In the genomic region with DNA sequence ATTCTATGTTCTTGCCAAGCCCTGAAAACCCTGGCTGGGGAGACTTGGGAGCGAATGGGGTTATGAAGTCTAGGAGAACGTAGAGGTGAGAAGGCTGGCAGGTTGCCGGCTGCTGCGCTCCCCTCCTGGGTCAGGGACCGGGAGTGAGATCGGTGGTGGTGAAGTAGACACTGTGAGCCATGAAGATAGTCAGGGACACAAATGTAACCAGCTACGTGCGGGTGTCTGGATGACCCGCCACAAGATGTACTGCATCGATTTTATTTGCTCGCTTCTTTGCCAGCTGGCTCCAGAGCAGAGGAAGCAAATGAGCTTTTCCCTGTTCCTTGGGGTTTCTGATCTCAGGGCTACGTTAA, we compare ENCODE assay signal across 22 cellular contexts.
DNase-seq lines count a peak whose midpoint lies in the region; ATAC-seq, FAIRE-seq and TF ChIP-seq lines count a peak whose summit lies in the region.
"Had no signal": no experiment of that assay in that cellular context is flagged by ENCODE, and none has a peak within 500 bp of the region (broad histone marks: within the 10 kb centered on the region; RNA-seq: fewer than 3 reads in every experiment).

No MANE protein-coding gene starts in this region.

- peaks cover 79% of the 10 kb centered on the region for H3K27me3 Mint-ChIP-seq in progenitor cell of endocrine pancreas
- H3K27me3 Mint-ChIP-seq in endothelial cell (ENCODE audit: unreplicated experiment): peaks cover 5% of the 10 kb centered on the region
- H3K27me3 Mint-ChIP-seq: CD4-positive, CD25-positive, alpha-beta regulatory T cell had no signal

- no peak overlapping the region for H3K4me2 ChIP-seq in IMR-90 (ENCODE audit: low read depth, low read length)
- peak overlapping the region; percentile 28 for H3K4me2 ChIP-seq in endothelial cell of umbilical vein (ENCODE audit: insufficient read depth, low read length)
- H3K4me2 ChIP-seq: A549 had no signal

- dilution Hi-C loops in IMR-90 (cut with HindIII; ENCODE audit: low sequenced_read_pairs, unreplicated experiment) (no loop called here), endothelial cell of umbilical vein (cut with MboI; ENCODE audit: extremely low pct_ligation_motif_present, low sequenced_read_pairs) (no loop called here)

- H3K23ac ChIP-seq in IMR-90 (ENCODE audit: low read depth, low read length): no peak overlapping the region

- H3K36me3 ChIP-seq in IMR-90 (ENCODE audit: control insufficient read depth, insufficient read depth, low read length): no peaks in the 10 kb centered on the region
- no peaks in the 10 kb centered on the region for H3K36me3 ChIP-seq in endothelial cell of umbilical vein (ENCODE audit: control insufficient read depth in 2 of 2, extremely low read depth in 1 of 2, insufficient read depth in 2 of 2, low read length in 2 of 2)
- H3K36me3 ChIP-seq in lower lobe of right lung: no peaks in the 10 kb centered on the region
- H3K36me3 ChIP-seq: BE2C, MG63 had no signal

- no peak for TF ChIP-seq RAD21 in IMR-90 (IDR thresholded peaks at IDR 0.05; ENCODE audit: low read length)

- H3K4me3 ChIP-seq in IMR-90 (ENCODE audit: insufficient read depth, low read depth, low read length) (no peak overlapping the region), endothelial cell of umbilical vein (replicated peaks in 1 of 3; ENCODE audit: insufficient read depth in 1 of 3, low read depth in 1 of 3, low read length in 3 of 3) (no peak overlapping the region), lower lobe of right lung (no peak overlapping the region)
- H3K4me3 ChIP-seq: A549, MG63 had no signal

- H3K27ac ChIP-seq in IMR-90 (ENCODE audit: insufficient read depth, low read length): no peak overlapping the region
- H3K27ac ChIP-seq in endothelial cell of umbilical vein (ENCODE audit: insufficient read depth, low read depth, low read length): peak overlapping the region; percentile 46
- H3K27ac ChIP-seq in lower lobe of right lung: peak overlapping the region; percentile 48
- H3K27ac ChIP-seq: A549 had no signal

- in situ Hi-C loops in IMR-90 (cut with MboI; ENCODE audit: low sequenced_read_pairs): no loop called here

- H3K27ac Mint-ChIP-seq in progenitor cell of endocrine pancreas (peak overlapping the region; percentile 25), endothelial cell (ENCODE audit: unreplicated experiment) (no peak overlapping the region)
- H3K27ac Mint-ChIP-seq: CD4-positive, CD25-positive, alpha-beta regulatory T cell had no signal

- FAIRE-seq in endothelial cell of umbilical vein (lab: Jason Lieb, UNC): no peak
- FAIRE-seq: A549, GM19239 had no signal

- no peak overlapping the region; the same call in 1 of the 2 replicates for H3K18ac ChIP-seq in IMR-90 (ENCODE audit: low read depth, low read length)

- H3K4me1 Mint-ChIP-seq in progenitor cell of endocrine pancreas (ENCODE audit: low read depth) (peaks cover 8% of the 10 kb centered on the region), endothelial cell (ENCODE audit: unreplicated experiment) (peaks cover 49% of the 10 kb centered on the region)
- H3K4me1 Mint-ChIP-seq: CD4-positive, CD25-positive, alpha-beta regulatory T cell had no signal

- H3K14ac ChIP-seq in IMR-90 (replicated peaks; ENCODE audit: low read depth, low read length): no peak overlapping the region

- H3K36me3 Mint-ChIP-seq in progenitor cell of endocrine pancreas (ENCODE audit: insufficient read depth) (no peaks in the 10 kb centered on the region), endothelial cell (ENCODE audit: low read depth, unreplicated experiment) (no peaks in the 10 kb centered on the region)
- H3K36me3 Mint-ChIP-seq: CD4-positive, CD25-positive, alpha-beta regulatory T cell had no signal

- H2AFZ ChIP-seq in IMR-90 (replicated peaks; ENCODE audit: low read length, poor library complexity) (peak overlapping the region; percentile 2), endothelial cell of umbilical vein (ENCODE audit: low read depth, low read length) (peak overlapping the region; percentile 49)

- no peaks in the 10 kb centered on the region for H3K79me2 ChIP-seq in endothelial cell of umbilical vein (ENCODE audit: control insufficient read depth, insufficient read depth, low read length)

- no peaks in the 10 kb centered on the region for H3K9me1 ChIP-seq in IMR-90 (ENCODE audit: insufficient read depth, low read length)
- no peaks in the 10 kb centered on the region for H3K9me1 ChIP-seq in endothelial cell of umbilical vein (replicated peaks; ENCODE audit: control insufficient read depth, extremely low read depth, insufficient read depth, low read length)

- TF ChIP-seq CTCF in IMR-90 (conservative IDR thresholded peaks at IDR 0.05; ENCODE audit: low read depth, low read length) (no peak), endothelial cell of umbilical vein (IDR thresholded peaks at IDR 0.05; ENCODE audit: extremely low read depth in 1 of 2, insufficient read depth in 1 of 2, low read depth in 1 of 2, low read length in 2 of 2) (no peak), lower lobe of right lung (IDR thresholded peaks at IDR 0.05) (no peak), progenitor cell of endocrine pancreas (IDR thresholded peaks at IDR 0.05; ENCODE audit: unreplicated experiment) (no peak), endothelial cell (IDR thresholded peaks at IDR 0.05; ENCODE audit: unreplicated experiment) (no peak)

- H4K91ac ChIP-seq in IMR-90 (ENCODE audit: insufficient read depth, low read depth, low read length): no peak overlapping the region

- CTCF ChIA-PET in IMR-90 (lab: Yijun Ruan, JAX): interaction anchor here (0.5 kb wide), 1 partner anchor 543 kb away, joined by 5 read pairs; no protein-coding TSS in a partner anchor
- CTCF ChIA-PET in endothelial cell of umbilical vein (lab: Charles Lee): interaction anchor here (0.6 kb wide), 1 partner anchor 16 kb away, joined by 3 read pairs; no protein-coding TSS in a partner anchor

- BruUV-seq in IMR-90 (replicated peaks; lab: Mats Ljungman, UMichigan) (no TSS peak), endothelial cell of umbilical vein (replicated peaks; lab: Mats Ljungman, UMichigan) (no TSS peak)

- H4K20me1 ChIP-seq in IMR-90 (ENCODE audit: insufficient read depth, low read length) (no peaks in the 10 kb centered on the region), endothelial cell of umbilical vein (replicated peaks; ENCODE audit: control insufficient read depth, extremely low read depth, insufficient read depth, low read length) (no peaks in the 10 kb centered on the region)

- no peaks in the 10 kb centered on the region for H3K79me1 ChIP-seq in IMR-90 (ENCODE audit: low read depth in 1 of 2, low read length in 2 of 2)

- no peak for TF ChIP-seq POLR2A in IMR-90 (IDR thresholded peaks at IDR 0.05; ENCODE audit: low read depth, low read length)
- TF ChIP-seq POLR2A in endothelial cell of umbilical vein (IDR thresholded peaks at IDR 0.05; ENCODE audit: low read depth, low read length): no peak

- no peak overlapping the region; the same call in 1 of the 2 replicates for H2BK120ac ChIP-seq in IMR-90 (ENCODE audit: low read depth, low read length)

- no peak overlapping the region for H3K4me3 Mint-ChIP-seq in progenitor cell of endocrine pancreas (ENCODE audit: low read depth)
- H3K4me3 Mint-ChIP-seq in endothelial cell (ENCODE audit: unreplicated experiment): no peak overlapping the region
- H3K4me3 Mint-ChIP-seq: CD4-positive, CD25-positive, alpha-beta regulatory T cell had no signal

- peaks cover 18% of the 10 kb centered on the region for H3K4me1 ChIP-seq in IMR-90 (ENCODE audit: control insufficient read depth, insufficient read depth, low read length)
- peaks cover 46% of the 10 kb centered on the region for H3K4me1 ChIP-seq in endothelial cell of umbilical vein (ENCODE audit: control insufficient read depth, extremely low read depth, insufficient read depth, low read length)
- H3K4me1 ChIP-seq in lower lobe of right lung: peaks cover 5% of the 10 kb centered on the region
- H3K4me1 ChIP-seq: A549, BE2C had no signal

- H3K56ac ChIP-seq in IMR-90 (ENCODE audit: extremely low read depth, insufficient read depth, low read length): no peak overlapping the region

- DNase-seq in IMR-90: no peak
- no peak for DNase-seq in endothelial cell of umbilical vein (ENCODE audit: low read depth, low spot score)
- DNase-seq in lower lobe of right lung: no peak
- no peak for DNase-seq in progenitor cell of endocrine pancreas (ENCODE audit: low spot score, unreplicated experiment)
- DNase-seq in activated CD4-positive, CD25-positive, alpha-beta regulatory T cell treated with anti-CD3 and anti-CD28 coated beads, Interleukin-2, amount 50 U/mL, for 72 hours: no peak
- no peak for DNase-seq in SKM-1 (lab: John Stamatoyannopoulos, UW; ENCODE audit: unreplicated experiment)
- no peak for DNase-seq in endothelial cell (ENCODE audit: low spot score)
- DNase-seq in AG20443 (ENCODE audit: low spot score): no peak
- DNase-seq: BE2C; CD4-positive, CD25-positive, alpha-beta regulatory T cell; EL; Kasumi-1; MG63; NCI-H1048; NCI-H1417 treated with DMSO at 0.1 percent for 48 hours; NCI-H187; NCI-H446; NCI-H526; OCI-M1; SHP77 treated with DMSO at 0.1 percent for 48 hours had no signal

- no peak overlapping the region for H2BK15ac ChIP-seq in IMR-90 (ENCODE audit: low read depth, low read length)

- no peak overlapping the region for H2AK5ac ChIP-seq in IMR-90 (ENCODE audit: low read depth, low read length)

- H4K8ac ChIP-seq in IMR-90 (ENCODE audit: low read depth in 2 of 2, low read length in 2 of 2): no peak overlapping the region

- WGBS in IMR-90 (ENCODE audit: extremely low coverage in 2 of 2, insufficient read length in 1 of 2), 2 experiments: 77% methylated on average over 9 of the region's 12 CpGs; no CpG with 5 or more reads in 1 of the 2 experiments

- H2AK9ac ChIP-seq in IMR-90 (replicated peaks; ENCODE audit: low read depth, low read length, poor library complexity): no peak overlapping the region

- ATAC-seq in IMR-90 (ENCODE audit: low read depth) (no peak), lower lobe of right lung (no peak)
- ATAC-seq: A549 had no signal

- H3K9me3 Mint-ChIP-seq in progenitor cell of endocrine pancreas (ENCODE audit: low read depth): no peaks in the 10 kb centered on the region
- H3K9me3 Mint-ChIP-seq in endothelial cell (ENCODE audit: unreplicated experiment): no peaks in the 10 kb centered on the region
- H3K9me3 Mint-ChIP-seq: CD4-positive, CD25-positive, alpha-beta regulatory T cell had no signal

- H2BK5ac ChIP-seq in IMR-90 (ENCODE audit: low read depth, low read length, poor library complexity, severe bottlenecking): no peak overlapping the region

- no peak overlapping the region for H3K9ac ChIP-seq in IMR-90 (ENCODE audit: low read depth, low read length)
- H3K9ac ChIP-seq in endothelial cell of umbilical vein (replicated peaks; ENCODE audit: extremely low read depth, insufficient read depth, low read length): no peak overlapping the region

- no peak overlapping the region for H3K4ac ChIP-seq in IMR-90 (ENCODE audit: low read depth, low read length)

- H2BK20ac ChIP-seq in IMR-90 (ENCODE audit: low read depth, low read length): no peak overlapping the region

- H4K5ac ChIP-seq in IMR-90 (ENCODE audit: low read depth, low read length): no peak overlapping the region

- intact Hi-C loops in IMR-90 (cut with micrococcal nuclease) (no loop called here), endothelial cell of umbilical vein (cut with micrococcal nuclease) (loop anchor here (2.0 kb wide), 1 partner anchor 238 kb away; no protein-coding TSS in a partner anchor), lower lobe of right lung (cut with DNase I) (no loop called here)

- POLR2A ChIA-PET in IMR-90 (lab: Charles Lee; ENCODE audit: unreplicated experiment) (no interaction called here), endothelial cell of umbilical vein (lab: Charles Lee) (no interaction called here)

- H3K9me3 ChIP-seq in IMR-90 (ENCODE audit: control insufficient read depth, insufficient read depth, low read length): peaks cover 2% of the 10 kb centered on the region; the same call in 1 of the 2 replicates
- no peaks in the 10 kb centered on the region for H3K9me3 ChIP-seq in endothelial cell of umbilical vein (replicated peaks; ENCODE audit: control insufficient read depth, insufficient read depth, low read length)
- H3K9me3 ChIP-seq in lower lobe of right lung: no peaks in the 10 kb centered on the region
- H3K9me3 ChIP-seq: A549, BE2C, MG63 had no signal

- H3K27me3 ChIP-seq in IMR-90 (ENCODE audit: control insufficient read depth, insufficient read depth, low read length): no peaks in the 10 kb centered on the region
- H3K27me3 ChIP-seq in endothelial cell of umbilical vein (ENCODE audit: control insufficient read depth in 2 of 2, insufficient read depth in 2 of 2, low read length in 2 of 2): no peaks in the 10 kb centered on the region
- no peaks in the 10 kb centered on the region for H3K27me3 ChIP-seq in lower lobe of right lung (ENCODE audit: low read depth)
- H3K27me3 ChIP-seq: BE2C, MG63 had no signal
